ENCODE assay signal across 1 cellular context in the genomic region with DNA sequence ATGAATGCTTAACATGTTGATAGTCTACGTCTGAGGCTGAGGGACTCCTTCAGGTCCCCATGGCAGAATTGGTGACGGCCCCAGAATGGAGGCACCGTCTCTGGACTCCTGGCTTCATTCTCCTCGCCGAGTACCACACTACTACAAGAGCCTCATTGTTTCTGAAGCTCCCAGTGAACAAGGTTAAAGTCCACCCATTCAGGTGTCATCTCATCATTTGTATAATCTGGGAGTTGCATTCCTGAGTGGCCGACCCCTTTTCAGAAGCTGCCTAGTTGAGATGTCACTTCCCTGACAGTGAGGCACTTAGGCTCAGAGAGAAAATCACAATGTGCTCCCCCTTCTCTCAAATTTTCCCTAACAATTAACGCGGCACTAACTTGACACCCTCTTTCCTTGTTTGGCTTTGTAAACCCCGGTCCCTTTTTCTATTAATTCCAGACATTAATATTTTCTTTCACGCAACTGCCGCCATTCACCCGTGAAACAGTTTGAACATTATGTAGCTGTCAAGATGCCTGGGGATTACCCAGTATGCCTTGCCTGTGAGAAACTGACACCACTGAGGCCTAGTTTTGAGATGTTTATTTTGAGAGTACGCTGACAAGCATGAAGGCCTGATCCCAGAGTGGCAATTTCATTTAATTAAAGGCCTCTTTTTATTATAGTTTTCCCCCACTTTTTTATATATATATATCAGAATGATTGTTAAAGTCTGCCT.
TF ChIP-seq lines count a peak whose summit lies in the region.

No MANE protein-coding gene starts in this region.

TF ChIP-seq in HepG2, 621 proteins besides CTCF, POLR2A, EP300 and RAD21 (continued from another document):
- peak; percentile 44; the same call in 1 of the 2 replicates for TF ChIP-seq HNF4G (IDR thresholded peaks at IDR 0.05; ENCODE audit: borderline replicate concordance, low read depth, low read length)
- no peak for TF ChIP-seq HNF4G (CRISPR knock-in tag; IDR thresholded peaks at IDR 0.05; ENCODE audit: borderline replicate concordance, low read depth)
- TF ChIP-seq, protein P1, sequence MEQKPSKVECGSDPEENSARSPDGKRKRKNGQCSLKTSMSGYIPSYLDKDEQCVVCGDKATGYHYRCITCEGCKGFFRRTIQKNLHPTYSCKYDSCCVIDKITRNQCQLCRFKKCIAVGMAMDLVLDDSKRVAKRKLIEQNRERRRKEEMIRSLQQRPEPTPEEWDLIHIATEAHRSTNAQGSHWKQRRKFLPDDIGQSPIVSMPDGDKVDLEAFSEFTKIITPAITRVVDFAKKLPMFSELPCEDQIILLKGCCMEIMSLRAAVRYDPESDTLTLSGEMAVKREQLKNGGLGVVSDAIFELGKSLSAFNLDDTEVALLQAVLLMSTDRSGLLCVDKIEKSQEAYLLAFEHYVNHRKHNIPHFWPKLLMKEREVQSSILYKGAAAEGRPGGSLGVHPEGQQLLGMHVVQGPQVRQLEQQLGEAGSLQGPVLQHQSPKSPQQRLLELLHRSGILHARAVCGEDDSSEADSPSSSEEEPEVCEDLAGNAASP (CRISPR knock-in tag; IDR thresholded peaks at IDR 0.05; ENCODE audit: borderline replicate concordance) = no peak
- no peak for TF ChIP-seq GATAD1 (CRISPR knock-in tag; IDR thresholded peaks at IDR 0.05)
- TF ChIP-seq SOX13 (IDR thresholded peaks at IDR 0.05) = no peak
- TF ChIP-seq SOX13 (CRISPR knock-in tag; conservative IDR thresholded peaks at IDR 0.05 in 1 of 2, IDR thresholded peaks at IDR 0.05 in 1 of 2) = peak in 1 of 2 experiments; percentile 72; a peak in 2 of 4 replicates
- TF ChIP-seq TCF12 (IDR thresholded peaks at IDR 0.05) = no peak
- no peak for TF ChIP-seq TCF12 (CRISPR knock-in tag; IDR thresholded peaks at IDR 0.05)
- no peak for TF ChIP-seq ZFP1 (CRISPR knock-in tag; IDR thresholded peaks at IDR 0.05)
- peak; percentile 53; the same call in 1 of the 2 replicates for TF ChIP-seq TBX2 (CRISPR knock-in tag; IDR thresholded peaks at IDR 0.05; ENCODE audit: borderline replicate concordance)
- TF ChIP-seq ZBTB7B (CRISPR knock-in tag; IDR thresholded peaks at IDR 0.05) = peak; percentile 77
- TF ChIP-seq PTBP1 (IDR thresholded peaks at IDR 0.05; ENCODE audit: low read depth, low read length, poor library complexity, severe bottlenecking) = no peak
- peak; percentile 78 for TF ChIP-seq HNF4A (CRISPR knock-in tag; IDR thresholded peaks at IDR 0.05)
- TF ChIP-seq CENPT (CRISPR knock-in tag; IDR thresholded peaks at IDR 0.05; ENCODE audit: low read depth) = no peak
- TF ChIP-seq SOX5 (CRISPR knock-in tag; IDR thresholded peaks at IDR 0.05; ENCODE audit: borderline replicate concordance) = peak; percentile 37; the same call in 1 of the 2 replicates
- peak; percentile 15; the same call in 1 of the 2 replicates for TF ChIP-seq HMG20A (CRISPR knock-in tag; IDR thresholded peaks at IDR 0.05; ENCODE audit: borderline replicate concordance)
- no peak for TF ChIP-seq HMG20B (CRISPR knock-in tag; conservative IDR thresholded peaks at IDR 0.05)
- TF ChIP-seq ERF (CRISPR knock-in tag; IDR thresholded peaks at IDR 0.05) = no peak
- TF ChIP-seq KLF6 (CRISPR knock-in tag; IDR thresholded peaks at IDR 0.05) = no peak
- 0 out of 2 replicates have a peak, but pooled peaks have one; percentile 22 for TF ChIP-seq GATAD2A (CRISPR knock-in tag; IDR thresholded peaks at IDR 0.05)
- TF ChIP-seq ZNF713 (CRISPR knock-in tag; IDR thresholded peaks at IDR 0.05) = no peak
- TF ChIP-seq PRMT3 (CRISPR knock-in tag; IDR thresholded peaks at IDR 0.05; ENCODE audit: borderline replicate concordance, low read depth) = no peak
- TF ChIP-seq ZNF670 (CRISPR knock-in tag; IDR thresholded peaks at IDR 0.05; ENCODE audit: borderline replicate concordance) = no peak
- no peak for TF ChIP-seq SOX6 (IDR thresholded peaks at IDR 0.05)
- TF ChIP-seq SOX6 (CRISPR knock-in tag; IDR thresholded peaks at IDR 0.05) = 0 out of 2 replicates have a peak, but pooled peaks have one; percentile 24
- no peak for TF ChIP-seq ZNF367 (CRISPR knock-in tag; IDR thresholded peaks at IDR 0.05; ENCODE audit: borderline replicate concordance)
- TF ChIP-seq ZNF577 (CRISPR knock-in tag; IDR thresholded peaks at IDR 0.05; ENCODE audit: borderline replicate concordance, low read depth) = no peak
- TF ChIP-seq BCL6 (CRISPR knock-in tag; IDR thresholded peaks at IDR 0.05) = no peak
- peak; percentile 47 for TF ChIP-seq TEAD3 (CRISPR knock-in tag; optimal IDR thresholded peaks at IDR 0.05; ENCODE audit: borderline replicate concordance)
- TF ChIP-seq, protein P2, sequence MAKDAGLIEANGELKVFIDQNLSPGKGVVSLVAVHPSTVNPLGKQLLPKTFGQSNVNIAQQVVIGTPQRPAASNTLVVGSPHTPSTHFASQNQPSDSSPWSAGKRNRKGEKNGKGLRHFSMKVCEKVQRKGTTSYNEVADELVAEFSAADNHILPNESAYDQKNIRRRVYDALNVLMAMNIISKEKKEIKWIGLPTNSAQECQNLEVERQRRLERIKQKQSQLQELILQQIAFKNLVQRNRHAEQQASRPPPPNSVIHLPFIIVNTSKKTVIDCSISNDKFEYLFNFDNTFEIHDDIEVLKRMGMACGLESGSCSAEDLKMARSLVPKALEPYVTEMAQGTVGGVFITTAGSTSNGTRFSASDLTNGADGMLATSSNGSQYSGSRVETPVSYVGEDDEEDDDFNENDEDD (CRISPR knock-in tag; IDR thresholded peaks at IDR 0.05; ENCODE audit: borderline replicate concordance) = no peak
- TF ChIP-seq GZF1 (CRISPR knock-in tag; IDR thresholded peaks at IDR 0.05) = no peak
- TF ChIP-seq BRCA1 (CRISPR knock-in tag; IDR thresholded peaks at IDR 0.05) = no peak
- TF ChIP-seq, protein P3, sequence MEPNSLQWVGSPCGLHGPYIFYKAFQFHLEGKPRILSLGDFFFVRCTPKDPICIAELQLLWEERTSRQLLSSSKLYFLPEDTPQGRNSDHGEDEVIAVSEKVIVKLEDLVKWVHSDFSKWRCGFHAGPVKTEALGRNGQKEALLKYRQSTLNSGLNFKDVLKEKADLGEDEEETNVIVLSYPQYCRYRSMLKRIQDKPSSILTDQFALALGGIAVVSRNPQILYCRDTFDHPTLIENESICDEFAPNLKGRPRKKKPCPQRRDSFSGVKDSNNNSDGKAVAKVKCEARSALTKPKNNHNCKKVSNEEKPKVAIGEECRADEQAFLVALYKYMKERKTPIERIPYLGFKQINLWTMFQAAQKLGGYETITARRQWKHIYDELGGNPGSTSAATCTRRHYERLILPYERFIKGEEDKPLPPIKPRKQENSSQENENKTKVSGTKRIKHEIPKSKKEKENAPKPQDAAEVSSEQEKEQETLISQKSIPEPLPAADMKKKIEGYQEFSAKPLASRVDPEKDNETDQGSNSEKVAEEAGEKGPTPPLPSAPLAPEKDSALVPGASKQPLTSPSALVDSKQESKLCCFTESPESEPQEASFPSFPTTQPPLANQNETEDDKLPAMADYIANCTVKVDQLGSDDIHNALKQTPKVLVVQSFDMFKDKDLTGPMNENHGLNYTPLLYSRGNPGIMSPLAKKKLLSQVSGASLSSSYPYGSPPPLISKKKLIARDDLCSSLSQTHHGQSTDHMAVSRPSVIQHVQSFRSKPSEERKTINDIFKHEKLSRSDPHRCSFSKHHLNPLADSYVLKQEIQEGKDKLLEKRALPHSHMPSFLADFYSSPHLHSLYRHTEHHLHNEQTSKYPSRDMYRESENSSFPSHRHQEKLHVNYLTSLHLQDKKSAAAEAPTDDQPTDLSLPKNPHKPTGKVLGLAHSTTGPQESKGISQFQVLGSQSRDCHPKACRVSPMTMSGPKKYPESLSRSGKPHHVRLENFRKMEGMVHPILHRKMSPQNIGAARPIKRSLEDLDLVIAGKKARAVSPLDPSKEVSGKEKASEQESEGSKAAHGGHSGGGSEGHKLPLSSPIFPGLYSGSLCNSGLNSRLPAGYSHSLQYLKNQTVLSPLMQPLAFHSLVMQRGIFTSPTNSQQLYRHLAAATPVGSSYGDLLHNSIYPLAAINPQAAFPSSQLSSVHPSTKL (CRISPR knock-in tag; IDR thresholded peaks at IDR 0.05) = 0 out of 2 replicates have a peak, but pooled peaks have one; percentile 29
- TF ChIP-seq ZNF138 (CRISPR knock-in tag; IDR thresholded peaks at IDR 0.05; ENCODE audit: low read depth) = no peak
- no peak for TF ChIP-seq ZEB1 (IDR thresholded peaks at IDR 0.05; ENCODE audit: insufficient replicate concordance, low read depth)
